ENCODE assay signal across 1 cellular context in the genomic region with DNA sequence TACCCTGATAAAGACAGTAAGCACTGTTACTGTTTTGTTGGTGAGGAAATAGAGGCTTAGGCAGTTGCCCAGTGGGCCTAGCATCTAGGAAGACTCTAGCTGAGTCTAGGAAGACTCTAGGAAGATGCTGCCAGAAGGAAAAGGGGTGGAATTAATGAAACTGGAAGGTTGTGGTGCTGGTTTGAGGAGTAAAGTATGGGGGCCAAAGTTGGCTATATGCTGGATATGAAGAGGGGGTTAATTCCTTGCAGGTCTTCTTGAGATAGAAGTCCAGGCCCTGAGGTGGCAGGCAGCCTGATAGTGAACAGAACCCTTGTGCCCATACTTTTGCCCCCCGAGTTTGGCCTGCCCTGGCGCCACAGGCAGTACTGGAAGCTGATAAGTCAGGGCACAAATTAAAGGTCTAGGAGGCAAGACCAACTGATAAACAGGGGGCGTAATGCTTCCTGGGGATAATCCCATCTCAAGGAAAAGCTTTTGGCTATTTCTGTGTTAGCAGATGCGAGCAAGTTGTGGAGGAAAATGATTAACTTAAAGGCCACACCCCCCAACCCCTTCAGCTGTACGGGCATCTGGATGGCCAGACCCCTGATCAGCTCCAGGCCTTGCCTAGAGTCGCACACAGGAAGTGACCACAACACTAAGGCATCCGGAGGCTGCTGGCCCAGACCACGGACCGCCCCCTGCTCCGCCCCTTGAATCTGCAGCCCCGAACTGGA.
TF ChIP-seq lines count a peak whose summit lies in the region.

No MANE protein-coding gene starts in this region.

TF ChIP-seq in HepG2, 621 proteins besides CTCF, POLR2A, EP300 and RAD21 (continued from another document and continues in another):
- TF ChIP-seq, protein P1, sequence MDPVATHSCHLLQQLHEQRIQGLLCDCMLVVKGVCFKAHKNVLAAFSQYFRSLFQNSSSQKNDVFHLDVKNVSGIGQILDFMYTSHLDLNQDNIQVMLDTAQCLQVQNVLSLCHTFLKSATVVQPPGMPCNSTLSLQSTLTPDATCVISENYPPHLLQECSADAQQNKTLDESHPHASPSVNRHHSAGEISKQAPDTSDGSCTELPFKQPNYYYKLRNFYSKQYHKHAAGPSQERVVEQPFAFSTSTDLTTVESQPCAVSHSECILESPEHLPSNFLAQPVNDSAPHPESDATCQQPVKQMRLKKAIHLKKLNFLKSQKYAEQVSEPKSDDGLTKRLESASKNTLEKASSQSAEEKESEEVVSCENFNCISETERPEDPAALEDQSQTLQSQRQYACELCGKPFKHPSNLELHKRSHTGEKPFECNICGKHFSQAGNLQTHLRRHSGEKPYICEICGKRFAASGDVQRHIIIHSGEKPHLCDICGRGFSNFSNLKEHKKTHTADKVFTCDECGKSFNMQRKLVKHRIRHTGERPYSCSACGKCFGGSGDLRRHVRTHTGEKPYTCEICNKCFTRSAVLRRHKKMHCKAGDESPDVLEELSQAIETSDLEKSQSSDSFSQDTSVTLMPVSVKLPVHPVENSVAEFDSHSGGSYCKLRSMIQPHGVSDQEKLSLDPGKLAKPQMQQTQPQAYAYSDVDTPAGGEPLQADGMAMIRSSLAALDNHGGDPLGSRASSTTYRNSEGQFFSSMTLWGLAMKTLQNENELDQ (CRISPR knock-in tag; IDR thresholded peaks at IDR 0.05; ENCODE audit: borderline replicate concordance) = no peak
- TF ChIP-seq NFE2L2 (IDR thresholded peaks at IDR 0.05; ENCODE audit: low read length) (no peak), ZNF431 (CRISPR knock-in tag; IDR thresholded peaks at IDR 0.05; ENCODE audit: borderline replicate concordance, low read depth) (no peak), ZNF451 (CRISPR knock-in tag; IDR thresholded peaks at IDR 0.05) (no peak), CCAR2 (optimal IDR thresholded peaks at IDR 0.05; ENCODE audit: low read depth, low read length) (no peak), LCORL (IDR thresholded peaks at IDR 0.05) (no peak), LCORL (CRISPR knock-in tag; IDR thresholded peaks at IDR 0.05) (no peak), SKI (IDR thresholded peaks at IDR 0.05; ENCODE audit: partially characterized antibody) (no peak), MED1 (CRISPR knock-in tag; IDR thresholded peaks at IDR 0.05) (peak; percentile 50; the same call in 1 of the 2 replicates), ZNF501 (CRISPR knock-in tag; IDR thresholded peaks at IDR 0.05) (0 out of 2 replicates have a peak, but pooled peaks have one; percentile 39), RXRB (CRISPR knock-in tag; IDR thresholded peaks at IDR 0.05; ENCODE audit: borderline replicate concordance) (0 out of 2 replicates have a peak, but pooled peaks have one; percentile 11), TBP (CRISPR knock-in tag; IDR thresholded peaks at IDR 0.05) (no peak), KDM2A (CRISPR knock-in tag; IDR thresholded peaks at IDR 0.05; ENCODE audit: borderline replicate concordance, low read depth) (no peak; the same call in 1 of the 2 replicates), ZBTB7A (CRISPR knock-in tag; IDR thresholded peaks at IDR 0.05) (no peak), FOXP1 (IDR thresholded peaks at IDR 0.05) (no peak), FOXP1 (CRISPR knock-in tag; IDR thresholded peaks at IDR 0.05) (no peak), ADNP (CRISPR knock-in tag; IDR thresholded peaks at IDR 0.05) (no peak), NFE2 (CRISPR knock-in tag; IDR thresholded peaks at IDR 0.05) (no peak), ZNF546 (CRISPR knock-in tag; conservative IDR thresholded peaks at IDR 0.05) (no peak), ZZZ3 (CRISPR knock-in tag; IDR thresholded peaks at IDR 0.05; ENCODE audit: borderline replicate concordance) (no peak), ZNF766 (CRISPR knock-in tag; IDR thresholded peaks at IDR 0.05; ENCODE audit: borderline replicate concordance) (no peak), ETV5 (CRISPR knock-in tag; IDR thresholded peaks at IDR 0.05; ENCODE audit: borderline replicate concordance) (peak; percentile 74; the same call in 1 of the 2 replicates), ZNF207 (IDR thresholded peaks at IDR 0.05; ENCODE audit: borderline replicate concordance) (no peak), NRL (CRISPR knock-in tag; IDR thresholded peaks at IDR 0.05; ENCODE audit: borderline replicate concordance) (no peak), KDM6A (CRISPR knock-in tag; IDR thresholded peaks at IDR 0.05; ENCODE audit: low read depth) (no peak), PTBP1 (IDR thresholded peaks at IDR 0.05; ENCODE audit: low read depth, low read length, poor library complexity, severe bottlenecking) (no peak), EED (CRISPR knock-in tag; IDR thresholded peaks at IDR 0.05) (no peak), FOXK2 (IDR thresholded peaks at IDR 0.05) (no peak), XRCC5 (optimal IDR thresholded peaks at IDR 0.05; ENCODE audit: low read length) (peak; percentile 70), ZNF891 (CRISPR knock-in tag; IDR thresholded peaks at IDR 0.05) (no peak), CEBPB (IDR thresholded peaks at IDR 0.05; ENCODE audit: borderline replicate concordance, low read depth, low read length) (no peak), ELF3 (CRISPR knock-in tag; IDR thresholded peaks at IDR 0.05) (peak; percentile 40; the same call in 1 of the 2 replicates), ZNF253 (CRISPR knock-in tag; IDR thresholded peaks at IDR 0.05; ENCODE audit: borderline replicate concordance) (no peak)
- TF ChIP-seq, protein P2, sequence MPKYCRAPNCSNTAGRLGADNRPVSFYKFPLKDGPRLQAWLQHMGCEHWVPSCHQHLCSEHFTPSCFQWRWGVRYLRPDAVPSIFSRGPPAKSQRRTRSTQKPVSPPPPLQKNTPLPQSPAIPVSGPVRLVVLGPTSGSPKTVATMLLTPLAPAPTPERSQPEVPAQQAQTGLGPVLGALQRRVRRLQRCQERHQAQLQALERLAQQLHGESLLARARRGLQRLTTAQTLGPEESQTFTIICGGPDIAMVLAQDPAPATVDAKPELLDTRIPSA (CRISPR knock-in tag; IDR thresholded peaks at IDR 0.05; ENCODE audit: borderline replicate concordance) = no peak
- TF ChIP-seq, protein P3, sequence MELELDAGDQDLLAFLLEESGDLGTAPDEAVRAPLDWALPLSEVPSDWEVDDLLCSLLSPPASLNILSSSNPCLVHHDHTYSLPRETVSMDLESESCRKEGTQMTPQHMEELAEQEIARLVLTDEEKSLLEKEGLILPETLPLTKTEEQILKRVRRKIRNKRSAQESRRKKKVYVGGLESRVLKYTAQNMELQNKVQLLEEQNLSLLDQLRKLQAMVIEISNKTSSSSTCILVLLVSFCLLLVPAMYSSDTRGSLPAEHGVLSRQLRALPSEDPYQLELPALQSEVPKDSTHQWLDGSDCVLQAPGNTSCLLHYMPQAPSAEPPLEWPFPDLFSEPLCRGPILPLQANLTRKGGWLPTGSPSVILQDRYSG (CRISPR knock-in tag; IDR thresholded peaks at IDR 0.05) = no peak
- TF ChIP-seq, protein P4, sequence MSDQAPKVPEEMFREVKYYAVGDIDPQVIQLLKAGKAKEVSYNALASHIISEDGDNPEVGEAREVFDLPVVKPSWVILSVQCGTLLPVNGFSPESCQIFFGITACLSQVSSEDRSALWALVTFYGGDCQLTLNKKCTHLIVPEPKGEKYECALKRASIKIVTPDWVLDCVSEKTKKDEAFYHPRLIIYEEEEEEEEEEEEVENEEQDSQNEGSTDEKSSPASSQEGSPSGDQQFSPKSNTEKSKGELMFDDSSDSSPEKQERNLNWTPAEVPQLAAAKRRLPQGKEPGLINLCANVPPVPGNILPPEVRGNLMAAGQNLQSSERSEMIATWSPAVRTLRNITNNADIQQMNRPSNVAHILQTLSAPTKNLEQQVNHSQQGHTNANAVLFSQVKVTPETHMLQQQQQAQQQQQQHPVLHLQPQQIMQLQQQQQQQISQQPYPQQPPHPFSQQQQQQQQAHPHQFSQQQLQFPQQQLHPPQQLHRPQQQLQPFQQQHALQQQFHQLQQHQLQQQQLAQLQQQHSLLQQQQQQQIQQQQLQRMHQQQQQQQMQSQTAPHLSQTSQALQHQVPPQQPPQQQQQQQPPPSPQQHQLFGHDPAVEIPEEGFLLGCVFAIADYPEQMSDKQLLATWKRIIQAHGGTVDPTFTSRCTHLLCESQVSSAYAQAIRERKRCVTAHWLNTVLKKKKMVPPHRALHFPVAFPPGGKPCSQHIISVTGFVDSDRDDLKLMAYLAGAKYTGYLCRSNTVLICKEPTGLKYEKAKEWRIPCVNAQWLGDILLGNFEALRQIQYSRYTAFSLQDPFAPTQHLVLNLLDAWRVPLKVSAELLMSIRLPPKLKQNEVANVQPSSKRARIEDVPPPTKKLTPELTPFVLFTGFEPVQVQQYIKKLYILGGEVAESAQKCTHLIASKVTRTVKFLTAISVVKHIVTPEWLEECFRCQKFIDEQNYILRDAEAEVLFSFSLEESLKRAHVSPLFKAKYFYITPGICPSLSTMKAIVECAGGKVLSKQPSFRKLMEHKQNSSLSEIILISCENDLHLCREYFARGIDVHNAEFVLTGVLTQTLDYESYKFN (CRISPR knock-in tag; conservative IDR thresholded peaks at IDR 0.05) = peak; percentile 46
- TF ChIP-seq, protein P5, sequence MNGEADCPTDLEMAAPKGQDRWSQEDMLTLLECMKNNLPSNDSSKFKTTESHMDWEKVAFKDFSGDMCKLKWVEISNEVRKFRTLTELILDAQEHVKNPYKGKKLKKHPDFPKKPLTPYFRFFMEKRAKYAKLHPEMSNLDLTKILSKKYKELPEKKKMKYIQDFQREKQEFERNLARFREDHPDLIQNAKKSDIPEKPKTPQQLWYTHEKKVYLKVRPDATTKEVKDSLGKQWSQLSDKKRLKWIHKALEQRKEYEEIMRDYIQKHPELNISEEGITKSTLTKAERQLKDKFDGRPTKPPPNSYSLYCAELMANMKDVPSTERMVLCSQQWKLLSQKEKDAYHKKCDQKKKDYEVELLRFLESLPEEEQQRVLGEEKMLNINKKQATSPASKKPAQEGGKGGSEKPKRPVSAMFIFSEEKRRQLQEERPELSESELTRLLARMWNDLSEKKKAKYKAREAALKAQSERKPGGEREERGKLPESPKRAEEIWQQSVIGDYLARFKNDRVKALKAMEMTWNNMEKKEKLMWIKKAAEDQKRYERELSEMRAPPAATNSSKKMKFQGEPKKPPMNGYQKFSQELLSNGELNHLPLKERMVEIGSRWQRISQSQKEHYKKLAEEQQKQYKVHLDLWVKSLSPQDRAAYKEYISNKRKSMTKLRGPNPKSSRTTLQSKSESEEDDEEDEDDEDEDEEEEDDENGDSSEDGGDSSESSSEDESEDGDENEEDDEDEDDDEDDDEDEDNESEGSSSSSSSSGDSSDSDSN (CRISPR knock-in tag; IDR thresholded peaks at IDR 0.05) = no peak
- TF ChIP-seq, protein P6, sequence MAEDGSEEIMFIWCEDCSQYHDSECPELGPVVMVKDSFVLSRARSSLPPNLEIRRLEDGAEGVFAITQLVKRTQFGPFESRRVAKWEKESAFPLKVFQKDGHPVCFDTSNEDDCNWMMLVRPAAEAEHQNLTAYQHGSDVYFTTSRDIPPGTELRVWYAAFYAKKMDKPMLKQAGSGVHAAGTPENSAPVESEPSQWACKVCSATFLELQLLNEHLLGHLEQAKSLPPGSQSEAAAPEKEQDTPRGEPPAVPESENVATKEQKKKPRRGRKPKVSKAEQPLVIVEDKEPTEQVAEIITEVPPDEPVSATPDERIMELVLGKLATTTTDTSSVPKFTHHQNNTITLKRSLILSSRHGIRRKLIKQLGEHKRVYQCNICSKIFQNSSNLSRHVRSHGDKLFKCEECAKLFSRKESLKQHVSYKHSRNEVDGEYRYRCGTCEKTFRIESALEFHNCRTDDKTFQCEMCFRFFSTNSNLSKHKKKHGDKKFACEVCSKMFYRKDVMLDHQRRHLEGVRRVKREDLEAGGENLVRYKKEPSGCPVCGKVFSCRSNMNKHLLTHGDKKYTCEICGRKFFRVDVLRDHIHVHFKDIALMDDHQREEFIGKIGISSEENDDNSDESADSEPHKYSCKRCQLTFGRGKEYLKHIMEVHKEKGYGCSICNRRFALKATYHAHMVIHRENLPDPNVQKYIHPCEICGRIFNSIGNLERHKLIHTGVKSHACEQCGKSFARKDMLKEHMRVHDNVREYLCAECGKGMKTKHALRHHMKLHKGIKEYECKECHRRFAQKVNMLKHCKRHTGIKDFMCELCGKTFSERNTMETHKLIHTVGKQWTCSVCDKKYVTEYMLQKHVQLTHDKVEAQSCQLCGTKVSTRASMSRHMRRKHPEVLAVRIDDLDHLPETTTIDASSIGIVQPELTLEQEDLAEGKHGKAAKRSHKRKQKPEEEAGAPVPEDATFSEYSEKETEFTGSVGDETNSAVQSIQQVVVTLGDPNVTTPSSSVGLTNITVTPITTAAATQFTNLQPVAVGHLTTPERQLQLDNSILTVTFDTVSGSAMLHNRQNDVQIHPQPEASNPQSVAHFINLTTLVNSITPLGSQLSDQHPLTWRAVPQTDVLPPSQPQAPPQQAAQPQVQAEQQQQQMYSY (CRISPR knock-in tag; IDR thresholded peaks at IDR 0.05) = no peak
- TF ChIP-seq, protein P7, sequence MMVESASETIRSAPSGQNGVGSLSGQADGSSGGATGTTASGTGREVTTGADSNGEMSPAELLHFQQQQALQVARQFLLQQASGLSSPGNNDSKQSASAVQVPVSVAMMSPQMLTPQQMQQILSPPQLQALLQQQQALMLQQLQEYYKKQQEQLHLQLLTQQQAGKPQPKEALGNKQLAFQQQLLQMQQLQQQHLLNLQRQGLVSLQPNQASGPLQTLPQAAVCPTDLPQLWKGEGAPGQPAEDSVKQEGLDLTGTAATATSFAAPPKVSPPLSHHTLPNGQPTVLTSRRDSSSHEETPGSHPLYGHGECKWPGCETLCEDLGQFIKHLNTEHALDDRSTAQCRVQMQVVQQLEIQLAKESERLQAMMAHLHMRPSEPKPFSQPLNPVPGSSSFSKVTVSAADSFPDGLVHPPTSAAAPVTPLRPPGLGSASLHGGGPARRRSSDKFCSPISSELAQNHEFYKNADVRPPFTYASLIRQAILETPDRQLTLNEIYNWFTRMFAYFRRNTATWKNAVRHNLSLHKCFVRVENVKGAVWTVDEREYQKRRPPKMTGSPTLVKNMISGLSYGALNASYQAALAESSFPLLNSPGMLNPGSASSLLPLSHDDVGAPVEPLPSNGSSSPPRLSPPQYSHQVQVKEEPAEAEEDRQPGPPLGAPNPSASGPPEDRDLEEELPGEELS (CRISPR knock-in tag; IDR thresholded peaks at IDR 0.05) = no peak
